10 cellular contexts compared by ENCODE assay signal in the genomic region with DNA sequence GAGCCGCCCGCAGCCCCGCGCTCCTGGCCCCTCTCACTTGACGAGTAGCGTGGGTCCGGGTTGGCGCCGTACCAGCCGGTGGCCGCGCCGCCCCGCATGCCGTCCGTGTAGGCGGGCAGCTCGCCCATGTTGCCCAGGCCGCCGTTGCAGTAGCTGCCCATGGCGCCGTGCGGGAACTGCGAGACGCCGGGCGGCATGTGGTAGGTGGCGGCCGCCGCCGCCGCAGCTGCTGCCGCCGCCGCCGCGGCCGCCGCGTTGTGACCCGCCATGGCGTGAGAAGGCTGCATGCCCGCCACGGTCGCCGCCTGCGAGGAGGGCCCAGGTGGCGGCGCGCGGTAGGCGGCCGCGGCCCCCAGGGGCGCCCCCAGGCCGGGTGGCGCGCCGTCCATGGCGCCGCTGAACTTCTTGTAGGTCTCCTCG. TPM values are rescaled to one million over a fixed set of nuclear protein-coding genes. Genes with fewer than 3 reads are reported as not detected.
DNase-seq lines count a peak whose midpoint lies in the region; ATAC-seq and TF ChIP-seq lines count a peak whose summit lies in the region.
"Had no signal": no experiment of that assay in that cellular context is flagged by ENCODE, and none has a peak within 500 bp of the region (broad histone marks: within the 10 kb centered on the region; RNA-seq: fewer than 3 reads in every experiment).

No MANE protein-coding gene starts in this region.

- no peak overlapping the region for H3K27ac Mint-ChIP-seq in activated CD8-positive, alpha-beta T cell treated with anti-CD3 and anti-CD28 coated beads for 36 hours
- H3K27ac Mint-ChIP-seq: T-helper 1 cell treated with Interleukin-12 subunit alpha and Interleukin-12 subunit beta and Interleukin-4 antibody, amounts not matched to agents 30 μg/mL and 1 μg/mL, for 36 hours had no signal

- peaks cover 8% of the 10 kb centered on the region for H3K36me3 Mint-ChIP-seq in activated CD8-positive, alpha-beta T cell treated with anti-CD3 and anti-CD28 coated beads for 36 hours (ENCODE audit: low read depth)

- POLR2A ChIA-PET in activated CD8-positive, alpha-beta T cell treated with anti-CD3 and anti-CD28 coated beads for 36 hours (lab: Charles Lee) = no interaction called here

- peak; percentile 34 for ATAC-seq in activated CD8-positive, alpha-beta T cell treated with anti-CD3 and anti-CD28 coated beads for 36 hours
- no peak for ATAC-seq in HG03457 (IDR thresholded peaks at IDR 0.05; ENCODE audit: unreplicated experiment)

- H3K9me3 Mint-ChIP-seq in activated CD8-positive, alpha-beta T cell treated with anti-CD3 and anti-CD28 coated beads for 36 hours = peaks cover 6% of the 10 kb centered on the region
- H3K9me3 Mint-ChIP-seq: T-helper 1 cell treated with Interleukin-12 subunit alpha and Interleukin-12 subunit beta and Interleukin-4 antibody, amounts not matched to agents 30 μg/mL and 1 μg/mL, for 36 hours had no signal

- CTCF ChIA-PET in activated CD8-positive, alpha-beta T cell treated with anti-CD3 and anti-CD28 coated beads for 36 hours (lab: Charles Lee) = interaction anchor here (1.2 kb wide), 1 partner anchor 108 kb away, joined by 6 read pairs; no protein-coding TSS in a partner anchor

- no peak overlapping the region for H3K4me3 Mint-ChIP-seq in activated CD8-positive, alpha-beta T cell treated with anti-CD3 and anti-CD28 coated beads for 36 hours

- TF ChIP-seq CTCF in GM13977 (IDR thresholded peaks at IDR 0.05; ENCODE audit: extremely low read depth, insufficient read depth, missing control alignments) = no peak
- no peak for TF ChIP-seq CTCF in activated CD8-positive, alpha-beta T cell treated with anti-CD3 and anti-CD28 coated beads for 36 hours (IDR thresholded peaks at IDR 0.05)

- peaks cover 70% of the 10 kb centered on the region for H3K27me3 Mint-ChIP-seq in activated CD8-positive, alpha-beta T cell treated with anti-CD3 and anti-CD28 coated beads for 36 hours

- peaks cover 14% of the 10 kb centered on the region for H3K4me1 Mint-ChIP-seq in activated CD8-positive, alpha-beta T cell treated with anti-CD3 and anti-CD28 coated beads for 36 hours (ENCODE audit: low read depth)

- DNase-seq in ACHN (peak; percentile 37), GM13977 (ENCODE audit: low spot score) (peak; percentile 40), iPS-NIHi11 (ENCODE audit: low spot score) (peak; percentile 42), kidney glomerular epithelial cell (lab: John Stamatoyannopoulos, UW) (no peak), MV-4-11 (lab: John Stamatoyannopoulos, UW) (no peak), NCI-H748 treated with DMSO at 0.1 percent for 48 hours (lab: John Stamatoyannopoulos, UW) (no peak)
- peak; percentile 12 for DNase-seq in activated CD8-positive, alpha-beta T cell treated with anti-CD3 and anti-CD28 coated beads for 36 hours
- DNase-seq: GDM1 had no signal

- in situ Hi-C loops in ACHN (cut with HindIII; ENCODE audit: low pct_ligation_motif_present, low pct_unique_long_range_greater_than_20kb, low sequenced_read_pairs) = no loop called here
- in situ Hi-C loops in GM13977 (cut with MboI; ENCODE audit: low pct_unique_long_range_greater_than_20kb, low sequenced_read_pairs, unreplicated experiment) = loop anchor here (25.0 kb wide), 1 partner anchor 285 kb away; the partner anchor contains the start of gene LINC00237

- intact Hi-C loops in activated CD8-positive, alpha-beta T cell treated with anti-CD3 and anti-CD28 coated beads for 36 hours (cut with micrococcal nuclease) = loop anchor here (5.0 kb wide), 1 partner anchor 110 kb away; no protein-coding TSS in a partner anchor

RNA-seq across cellular contexts. Expression of gene NKX2-4, which starts 0.4 kb away (rescaled TPM):
- total RNA-seq in activated CD8-positive, alpha-beta T cell treated with anti-CD3 and anti-CD28 coated beads for 36 hours = not detected

Comparison
In these comparisons a context has a peak if more than half of its experiments do, and no peak if none do; other contexts are left out.
1. DNase-seq: peak in ACHN (single experiment), GM13977 (single experiment), activated CD8-positive, alpha-beta T cell treated with anti-CD3 and anti-CD28 coated beads for 36 hours (single experiment) and iPS-NIHi11 (single experiment); none in kidney glomerular epithelial cell (single experiment), MV-4-11 (single experiment) and NCI-H748 treated with DMSO at 0.1 percent for 48 hours (single experiment).